ENCODE assay signal across 12 cellular contexts in genomic region chr1:202113690-202114300, GRCh38. TPM values are rescaled to one million over a fixed set of nuclear protein-coding genes. Genes with fewer than 3 reads are reported as not detected.
A peak's percentile ranks its signal among the peaks of the same experiment; 100 is the strongest.
DNase-seq lines count a peak whose midpoint lies in the region; ATAC-seq and TF ChIP-seq lines count a peak whose summit lies in the region.
"Had no signal": no experiment of that assay in that cellular context is flagged by ENCODE, and none has a peak within 500 bp of the region (broad histone marks: within the 10 kb centered on the region; RNA-seq: fewer than 3 reads in every experiment).

No MANE protein-coding gene starts in this region.

- H3K4me1 ChIP-seq in Panc1 (ENCODE audit: control insufficient read depth, insufficient read depth, low read length) (peaks cover 37% of the 10 kb centered on the region), muscle layer of duodenum (ENCODE audit: control insufficient read depth in 1 of 2, insufficient read depth in 2 of 2, low read length in 2 of 2) (peaks cover 2 to 9% of the 10 kb centered on the region in 2 donors)

- ATAC-seq in GM21619 (IDR thresholded peaks at IDR 0.05; ENCODE audit: unreplicated experiment): peak; percentile 51
- peak; percentile 2; the same call in 1 of the 2 replicates for ATAC-seq in Panc1
- no peak for ATAC-seq in HG02852 (IDR thresholded peaks at IDR 0.05; ENCODE audit: unreplicated experiment)

- intact Hi-C loops in Panc1 (cut with micrococcal nuclease; ENCODE audit: unreplicated experiment): loop anchor here (10.0 kb wide), 1 partner anchor 239 kb away; no protein-coding TSS in a partner anchor

- BruUV-seq in Panc1 (replicated peaks; lab: Mats Ljungman, UMichigan): no TSS peak

- in situ Hi-C loops in Panc1 (cut with HindIII; ENCODE audit: low pct_unique_long_range_greater_than_20kb, low sequenced_read_pairs): no loop called here

- DNase-seq in GM10248 (ENCODE audit: extremely low spot score) (peak; percentile 68), Panc1 (ENCODE audit: low read depth, low spot score) (no peak), HuH-7.5 (ENCODE audit: low spot score) (no peak)
- no peak for DNase-seq in activated CD4-positive, CD25-positive, alpha-beta regulatory T cell treated with anti-CD3 and anti-CD28 coated beads, Interleukin-2, amount 50 U/mL, for 72 hours
- DNase-seq in activated T-cell treated with anti-CD3 and anti-CD28 coated beads, Interleukin-2, amount 50 U/mL, for 1 hour: no peak
- DNase-seq: activated CD8-positive, alpha-beta memory T cell treated with anti-CD3 and anti-CD28 coated beads, Interleukin-2, amount 50 U/mL, for 48 hours; DMS 273 treated with DMSO at 0.1 percent for 48 hours; esophagus squamous epithelium had no signal

- CTCF ChIA-PET in GM10248 (lab: Yijun Ruan, JAX) (interaction anchor here (0.9 to 2.0 kb wide), 10 partner anchors 9 to 227 kb away, joined by 3 to 9 read pairs (median 4); partner anchors contain the start of genes ELF3 and GPR37L1), Panc1 (lab: Charles Lee) (interaction anchor here (0.9 to 1.1 kb wide), 2 partner anchors 47 to 106 kb away, joined by 4 to 5 read pairs; no protein-coding TSS in a partner anchor)

- no peak overlapping the region for H3K4me3 ChIP-seq in Panc1 (ENCODE audit: low read depth in 2 of 2, low read length in 2 of 2)
- H3K4me3 ChIP-seq in muscle layer of duodenum (ENCODE audit: low read depth in 1 of 2, low read length in 2 of 2): no peak overlapping the region
- H3K4me3 ChIP-seq: esophagus squamous epithelium had no signal

- H3K27me3 ChIP-seq in Panc1 (ENCODE audit: control insufficient read depth, insufficient read depth, low read length) (no peaks in the 10 kb centered on the region), muscle layer of duodenum (ENCODE audit: low read depth, low read length) (no peaks in the 10 kb centered on the region)
- H3K27me3 ChIP-seq: esophagus squamous epithelium had no signal

- H3K36me3 ChIP-seq in Panc1 (ENCODE audit: control insufficient read depth, insufficient read depth, low read length): no peaks in the 10 kb centered on the region
- no peaks in the 10 kb centered on the region for H3K36me3 ChIP-seq in muscle layer of duodenum (ENCODE audit: control insufficient read depth in 1 of 2, insufficient read depth in 2 of 2, low read length in 2 of 2)
- H3K36me3 ChIP-seq: esophagus squamous epithelium had no signal

- H3K9me3 ChIP-seq in Panc1 (ENCODE audit: control insufficient read depth, insufficient read depth, low read depth, low read length) (no peaks in the 10 kb centered on the region), muscle layer of duodenum (ENCODE audit: control insufficient read depth in 1 of 2, low read length in 2 of 2) (no peaks in the 10 kb centered on the region)
- H3K9me3 ChIP-seq: esophagus squamous epithelium had no signal

- peak overlapping the region; percentile 69 for H3K27ac ChIP-seq in Panc1 (ENCODE audit: low read length)
- H3K27ac ChIP-seq in muscle layer of duodenum (ENCODE audit: low read length): peak overlapping the region; percentile 32

- POLR2A ChIA-PET in GM10248 (lab: Yijun Ruan, JAX): no interaction called here
- POLR2A ChIA-PET in Panc1 (lab: Charles Lee): interaction anchor here (0.6 to 0.7 kb wide), 2 partner anchors 97 to 100 kb away, joined by 4 to 5 read pairs; no protein-coding TSS in a partner anchor

- no peak for TF ChIP-seq CTCF in GM10248 (IDR thresholded peaks at IDR 0.05; ENCODE audit: control extremely low read depth, extremely low read depth, low read depth, missing control alignments)
- TF ChIP-seq CTCF in Panc1 (IDR thresholded peaks at IDR 0.05): no peak

RNA-seq across cellular contexts. Expression of gene GPR37L1, which starts 8.9 kb away (rescaled TPM):
- total RNA-seq in Panc1 (2021; ENCODE audit: unreplicated experiment): 0.44 TPM
- polyA plus RNA-seq in Panc1 (2012; ENCODE audit: insufficient read length): 0.39 TPM
- total RNA-seq: NCI-H460 had no signal

RNA-seq across cellular contexts. Expression of gene ARL8A, which starts 30.7 kb away (rescaled TPM):
- 62.6 TPM for total RNA-seq in Panc1 (2021; ENCODE audit: unreplicated experiment)
- 61.9 TPM for polyA plus RNA-seq in Panc1 (2012; ENCODE audit: insufficient read length)

RNA-seq across cellular contexts. Expression of gene PTPN7, which starts 46.6 kb away (rescaled TPM):
- total RNA-seq in Panc1 (2021; ENCODE audit: unreplicated experiment): 0.33 TPM
- not detected for polyA plus RNA-seq in Panc1 (2012; ENCODE audit: insufficient read length)
- total RNA-seq: NCI-H460 had no signal
